Comparison of ENCODE assay signal across 1 cellular context in the genomic region with DNA sequence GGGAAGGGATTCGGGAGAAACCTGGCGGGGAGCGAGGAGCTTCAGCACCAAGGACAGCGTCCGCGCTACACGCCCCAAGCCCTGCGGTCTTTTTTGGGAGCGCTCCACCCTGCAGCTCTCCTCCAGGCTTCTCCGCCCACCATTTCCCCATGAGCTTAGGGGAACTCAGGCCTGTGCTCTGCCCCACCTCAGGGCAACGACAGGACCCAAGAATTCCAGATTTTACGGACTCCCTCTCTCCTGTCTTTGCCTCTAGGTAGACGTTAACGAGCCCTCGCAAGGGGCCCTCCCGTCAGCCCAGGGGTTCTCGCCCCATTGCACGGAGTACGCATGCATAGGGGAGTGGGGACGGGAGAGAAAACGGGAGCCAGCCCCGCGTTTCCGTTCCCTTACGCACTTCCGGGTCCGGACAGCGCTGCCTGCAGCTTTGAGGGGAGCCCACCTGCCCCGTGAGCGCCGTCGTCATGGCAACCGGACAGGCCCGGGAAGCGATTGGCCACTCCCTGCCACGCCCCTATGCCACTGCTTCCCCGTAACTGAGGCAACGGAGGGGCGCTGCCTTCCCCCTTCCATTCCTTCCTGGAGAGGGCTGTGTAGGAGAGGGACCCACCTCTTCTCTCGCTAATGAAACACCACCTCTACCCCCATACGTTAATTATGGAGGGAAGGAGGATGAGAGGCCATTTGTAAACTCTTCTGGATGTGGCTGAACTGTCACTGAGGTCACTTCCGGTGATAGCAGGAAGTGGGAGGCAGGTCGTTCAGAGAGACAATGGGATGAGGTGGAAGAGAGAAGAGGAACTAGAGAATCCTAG.
TF ChIP-seq lines count a peak whose summit lies in the region.

No MANE protein-coding gene starts in this region.

TF ChIP-seq in A549, 52 proteins besides CTCF, POLR2A, EP300 and RAD21 (continued from another document):
- TF ChIP-seq BCL3 (IDR thresholded peaks at IDR 0.05) (no peak), RFX5 (IDR thresholded peaks at IDR 0.05) (peak; percentile 92), POLR2AphosphoS2 (conservative IDR thresholded peaks at IDR 0.05; ENCODE audit: low read length) (no peak), CEBPB (IDR thresholded peaks at IDR 0.05) (no peak), HOXB5 (CRISPR knock-in tag; IDR thresholded peaks at IDR 0.05) (peak; percentile 77; the same call in 1 of the 2 replicates), JUN (IDR thresholded peaks at IDR 0.05) (0 out of 5 replicates have a peak, but pooled peaks of 1 of the 2 experiments have one; percentile 17), MAFK (IDR thresholded peaks at IDR 0.05; ENCODE audit: partially characterized antibody) (no peak), ZFP36 (IDR thresholded peaks at IDR 0.05; ENCODE audit: borderline replicate concordance, partially characterized antibody) (no peak), EHMT2 (IDR thresholded peaks at IDR 0.05; ENCODE audit: low read depth) (peak; percentile 84), MYC (IDR thresholded peaks at IDR 0.05; ENCODE audit: borderline replicate concordance, low read length) (no peak), HEYL (CRISPR knock-in tag; IDR thresholded peaks at IDR 0.05) (no peak), CHD2 (IDR thresholded peaks at IDR 0.05; ENCODE audit: low read length, partially characterized antibody) (no peak), HMGXB4 (CRISPR knock-in tag; IDR thresholded peaks at IDR 0.05; ENCODE audit: borderline replicate concordance) (no peak), KDM5A (IDR thresholded peaks at IDR 0.05) (no peak), BHLHE40 (IDR thresholded peaks at IDR 0.05; ENCODE audit: low read depth, low read length) (no peak), HOXA7 (CRISPR knock-in tag; IDR thresholded peaks at IDR 0.05) (no peak), TP53 (CRISPR knock-in tag; IDR thresholded peaks at IDR 0.05) (no peak; the same call in 1 of the 2 replicates), TFCP2L1 (CRISPR knock-in tag; IDR thresholded peaks at IDR 0.05) (no peak), FOXS1 (CRISPR knock-in tag; IDR thresholded peaks at IDR 0.05) (0 out of 2 replicates have a peak, but pooled peaks have one; percentile 48), RARB (CRISPR knock-in tag; IDR thresholded peaks at IDR 0.05) (no peak), NPAS2 (CRISPR knock-in tag; IDR thresholded peaks at IDR 0.05; ENCODE audit: borderline replicate concordance) (no peak), REST (IDR thresholded peaks at IDR 0.05) (peak; percentile 99), KDM1A (IDR thresholded peaks at IDR 0.05; ENCODE audit: low read depth) (no peak), SREBF2 (IDR thresholded peaks at IDR 0.05) (no peak), ZSCAN20 (CRISPR knock-in tag; IDR thresholded peaks at IDR 0.05) (no peak), MAZ (IDR thresholded peaks at IDR 0.05; ENCODE audit: borderline replicate concordance, low read depth, low read length) (0 out of 2 replicates have a peak, but pooled peaks have one; percentile 15), NR3C1 (IDR thresholded peaks at IDR 0.05) (no peak), FOSB (CRISPR knock-in tag; IDR thresholded peaks at IDR 0.05) (no peak), E2F6 (IDR thresholded peaks at IDR 0.05; ENCODE audit: borderline replicate concordance, low read depth) (peak; percentile 55; the same call in 1 of the 2 replicates), CBX8 (IDR thresholded peaks at IDR 0.05) (no peak), HOXB13 (CRISPR knock-in tag; IDR thresholded peaks at IDR 0.05; ENCODE audit: low read depth) (peak; percentile 79; the same call in 1 of the 2 replicates), JUNB (IDR thresholded peaks at IDR 0.05) (no peak), ELK1 (IDR thresholded peaks at IDR 0.05; ENCODE audit: low read depth, low read length) (no peak), FOSL2 (IDR thresholded peaks at IDR 0.05) (no peak), FOSL2 (CRISPR knock-in tag; IDR thresholded peaks at IDR 0.05) (peak; percentile 15; the same call in 1 of the 2 replicates), RNF2 (IDR thresholded peaks at IDR 0.05; ENCODE audit: borderline replicate concordance, low read depth) (no peak), HDAC2 (IDR thresholded peaks at IDR 0.05) (no peak), SMC3 (IDR thresholded peaks at IDR 0.05) (no peak), ESRRA (IDR thresholded peaks at IDR 0.05; ENCODE audit: borderline replicate concordance, low read length) (no peak), RCOR1 (IDR thresholded peaks at IDR 0.05; ENCODE audit: low read depth, low read length) (no peak), PHF8 (IDR thresholded peaks at IDR 0.05; ENCODE audit: borderline replicate concordance, low read depth) (no peak)
- TF ChIP-seq, protein P1, sequence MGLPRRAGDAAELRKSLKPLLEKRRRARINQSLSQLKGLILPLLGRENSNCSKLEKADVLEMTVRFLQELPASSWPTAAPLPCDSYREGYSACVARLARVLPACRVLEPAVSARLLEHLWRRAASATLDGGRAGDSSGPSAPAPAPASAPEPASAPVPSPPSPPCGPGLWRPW (IDR thresholded peaks at IDR 0.05): no peak
- TF ChIP-seq, protein P2, sequence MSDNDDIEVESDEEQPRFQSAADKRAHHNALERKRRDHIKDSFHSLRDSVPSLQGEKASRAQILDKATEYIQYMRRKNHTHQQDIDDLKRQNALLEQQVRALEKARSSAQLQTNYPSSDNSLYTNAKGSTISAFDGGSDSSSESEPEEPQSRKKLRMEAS (IDR thresholded peaks at IDR 0.05): peak; percentile 56
